ENCODE assay signal across 17 cellular contexts in genomic region chr6:701696-702479, GRCh38. TPM values are rescaled to one million over a fixed set of nuclear protein-coding genes. Genes with fewer than 3 reads are reported as not detected.
DNase-seq lines count a peak whose midpoint lies in the region; ATAC-seq, FAIRE-seq and TF ChIP-seq lines count a peak whose summit lies in the region.
"Had no signal": no experiment of that assay in that cellular context is flagged by ENCODE, and none has a peak within 500 bp of the region (broad histone marks: within the 10 kb centered on the region; RNA-seq: fewer than 3 reads in every experiment).

No MANE protein-coding gene starts in this region.

- no peak overlapping the region; the same call in 1 of the 2 replicates for H2BK15ac ChIP-seq in H1 (ENCODE audit: low read length)

- no peak overlapping the region for H4K5ac ChIP-seq in H1 (ENCODE audit: insufficient read length, low read depth, low read length)

- 0 out of 4 replicates have a peak, but pooled peaks of 1 of the 2 experiments have one; percentile 31 for TF ChIP-seq RAD21 in H1 (IDR thresholded peaks at IDR 0.05 in 1 of 2, conservative IDR thresholded peaks at IDR 0.05 in 1 of 2; ENCODE audit: low read depth in 2 of 2, low read length in 2 of 2)

- no peak overlapping the region for H2BK20ac ChIP-seq in H1 (ENCODE audit: low read length)

- no peak overlapping the region for H4K8ac ChIP-seq in H1 (ENCODE audit: extremely low read depth, insufficient read depth, low read length)

- no peaks in the 10 kb centered on the region for H3K36me3 ChIP-seq in cardiac muscle cell
- H3K36me3 ChIP-seq in H1 (ENCODE audit: control insufficient read depth in 2 of 4, insufficient read depth in 4 of 4, low read length in 3 of 4), result no peaks in the 10 kb centered on the region
- H3K36me3 ChIP-seq: left lung, suprapubic skin had no signal

- no peak overlapping the region for H3K4me3 ChIP-seq in cardiac muscle cell
- peak overlapping the region in 1 of 4 experiments; percentile 11; a peak in 1 of 8 replicates for H3K4me3 ChIP-seq in H1 (ENCODE audit: extremely low read depth in 1 of 4, insufficient read depth in 2 of 4, low read depth in 3 of 4, low read length in 4 of 4)
- H3K4me3 ChIP-seq in retinal pigment epithelial cell (ENCODE audit: low read length), result no peak overlapping the region
- H3K4me3 ChIP-seq: left lung, suprapubic skin had no signal

- peaks cover 0 to 2% of the 10 kb centered on the region in 2 experiments for H4K20me1 ChIP-seq in H1 (replicated peaks in 1 of 2; ENCODE audit: control insufficient read depth in 1 of 2, insufficient read depth in 2 of 2, low read length in 2 of 2)

- no peaks in the 10 kb centered on the region for H3K79me1 ChIP-seq in H1 (ENCODE audit: low read depth, low read length)

- no peak for TF ChIP-seq EP300 in H1 (IDR thresholded peaks at IDR 0.05; ENCODE audit: borderline replicate concordance in 1 of 2, low read depth in 2 of 2, low read length in 2 of 2)

- DNase-seq in cardiac muscle cell (ENCODE audit: low read depth in 1 of 2, low spot score in 1 of 2), result no peak
- DNase-seq in left ventricle myocardium superior, result no peak
- peak; percentile 73 for DNase-seq in NCI-H69 (lab: John Stamatoyannopoulos, UW)
- no peak for DNase-seq in H1 (ENCODE audit: low read depth in 1 of 2, low spot score in 2 of 2)
- DNase-seq in retinal pigment epithelial cell (ENCODE audit: low read depth), result no peak
- DNase-seq: activated CD4-positive, alpha-beta T cell treated with anti-CD3 and anti-CD28 coated beads, Interleukin-2, amount 10 ng/mL, durations not matched to agents 7 days and 5 days; activated T-cell treated with anti-CD3 and anti-CD28 coated beads, Interleukin-2, amount 50 U/mL, for 1 hour; effector CD8-positive, alpha-beta T cell; GDM1; SIG-M5; stimulated activated CD4-positive, alpha-beta T cell treated with anti-CD3 and anti-CD28 coated beads, Interleukin-4, amount 100 ng/mL, for 4 hours had no signal

- H3K23ac ChIP-seq in H1 (ENCODE audit: insufficient read length), result no peak overlapping the region

- no peak overlapping the region for H2BK120ac ChIP-seq in H1 (replicated peaks; ENCODE audit: low read depth, low read length)

- H3K4me2 ChIP-seq in H1 (ENCODE audit: insufficient read depth in 1 of 2, low read depth in 2 of 2, low read length in 2 of 2), result peak overlapping the region; percentile 46 to 49

- no peak overlapping the region for H2BK5ac ChIP-seq in H1 (ENCODE audit: low read depth, low read length)

- WGBS in H1 (ENCODE audit: extremely low coverage in 1 of 2, insufficient coverage in 1 of 2, insufficient read length in 1 of 2, insufficient replicate concordance in 2 of 2, low coverage in 1 of 2, low lambda C conversion rate in 2 of 2, missing lambda C conversion rate in 1 of 2), 2 experiments, result 69% methylated on average over 11 of the region's 11 CpGs; no CpG with 5 or more reads in 1 of the 2 experiments

- peak; percentile 24 for FAIRE-seq in H1 (lab: Jason Lieb, UNC)

- intact Hi-C loops in left ventricle myocardium superior (cut with micrococcal nuclease), result no loop called here

- no peak overlapping the region for H3K18ac ChIP-seq in H1 (ENCODE audit: extremely low read depth, low read length)

- TF ChIP-seq CTCF in cardiac muscle cell (IDR thresholded peaks at IDR 0.05; ENCODE audit: low read depth, low read length) (peak; percentile 17), H1 (IDR thresholded peaks at IDR 0.05; ENCODE audit: control extremely low read depth in 1 of 3, insufficient read depth in 1 of 3, low read depth in 1 of 3, low read length in 3 of 3) (peak; percentile 34 to 51 (median 49)), retinal pigment epithelial cell (conservative IDR thresholded peaks at IDR 0.05; ENCODE audit: low read depth, low read length) (peak; percentile 32)

- H3K4ac ChIP-seq in H1 (replicated peaks; ENCODE audit: insufficient read length, low read depth, low read length), result no peak overlapping the region

- no peak overlapping the region for H2AFZ ChIP-seq in H1 (ENCODE audit: low read length)

- H3K14ac ChIP-seq in H1 (ENCODE audit: insufficient read length), result no peak overlapping the region

- H3K4me1 ChIP-seq in cardiac muscle cell (ENCODE audit: low read depth) (no peaks in the 10 kb centered on the region), H1 (replicated peaks in 1 of 4; ENCODE audit: control insufficient read depth in 3 of 4, insufficient read depth in 4 of 4, low read length in 3 of 4) (peaks cover 4 to 17% (median 13%) of the 10 kb centered on the region in 4 experiments)
- H3K4me1 ChIP-seq: left lung, suprapubic skin had no signal

- no peaks in the 10 kb centered on the region for H3K9me3 ChIP-seq in cardiac muscle cell (ENCODE audit: low read depth)
- H3K9me3 ChIP-seq in H1 (ENCODE audit: insufficient read depth in 2 of 2, low read depth in 1 of 2, low read length in 1 of 2), result no peaks in the 10 kb centered on the region
- H3K9me3 ChIP-seq: left lung, suprapubic skin had no signal

- no peak overlapping the region for H3K56ac ChIP-seq in H1 (replicated peaks; ENCODE audit: insufficient read length, low read depth, low read length)

- H2AK5ac ChIP-seq in H1 (ENCODE audit: low read depth, low read length), result no peak overlapping the region

- CTCF ChIA-PET in H1 (lab: Charles Lee; ENCODE audit: partially characterized antibody), result interaction anchor here (0.6 to 3.5 kb wide), 15 partner anchors 9 to 417 kb away, joined by 3 to 20 read pairs (median 3); partner anchors contain the start of gene EXOC2

- no peaks in the 10 kb centered on the region for H3K79me2 ChIP-seq in H1 (ENCODE audit: control insufficient read depth in 1 of 2, insufficient read depth in 2 of 2, low read length in 2 of 2)

- H3K27me3 ChIP-seq in cardiac muscle cell (no peaks in the 10 kb centered on the region), H1 (replicated peaks in 1 of 4; ENCODE audit: control insufficient read depth in 3 of 4, extremely low read depth in 1 of 4, insufficient read depth in 3 of 4, low read length in 3 of 4) (no peaks in the 10 kb centered on the region)

- H2BK12ac ChIP-seq in H1 (ENCODE audit: low read depth, low read length), result no peak overlapping the region; the same call in 1 of the 2 replicates

- POLR2A ChIA-PET in H1 (lab: Charles Lee; ENCODE audit: partially characterized antibody), result interaction anchor here (0.7 kb wide), 2 partner anchors 16 to 43 kb away, joined by 3 to 4 read pairs; no protein-coding TSS in a partner anchor

- H3K23me2 ChIP-seq in H1 (ENCODE audit: low read depth, low read length), result peaks cover under 1% of the 10 kb centered on the region; the same call in 1 of the 2 replicates

- H4K91ac ChIP-seq in H1 (replicated peaks; ENCODE audit: insufficient read length, low read length), result peak overlapping the region; percentile 66

- TF ChIP-seq POLR2A in H1 (IDR thresholded peaks at IDR 0.05; ENCODE audit: control extremely low read depth in 1 of 2, low read depth in 2 of 2, low read length in 2 of 2), result no peak

- ATAC-seq in left ventricle myocardium superior (no peak), GM18517 (IDR thresholded peaks at IDR 0.05; ENCODE audit: unreplicated experiment) (no peak), GM18519 (IDR thresholded peaks at IDR 0.05; ENCODE audit: low FRiP score, unreplicated experiment) (no peak)
- no peak for ATAC-seq in activated CD4-positive, CD25-positive, alpha-beta regulatory T cell treated with anti-CD3 and anti-CD28 coated beads, Interleukin-2, amount 50 U/mL, for 24 hours
- ATAC-seq: activated naive CD4-positive, alpha-beta T cell treated with anti-CD3 and anti-CD28 coated beads, Interleukin-2, amount 50 U/mL, for 72 hours; left lung had no signal

- H3K27ac ChIP-seq in cardiac muscle cell (no peak overlapping the region), H1 (ENCODE audit: low read depth, low read length) (no peak overlapping the region)
- H3K27ac ChIP-seq: left lung, suprapubic skin had no signal

- no peak overlapping the region for H3K9ac ChIP-seq in H1 (replicated peaks in 1 of 4; ENCODE audit: extremely low read depth in 1 of 4, low read depth in 3 of 4, low read length in 3 of 4)

TF ChIP-seq in H1, 55 proteins besides CTCF, POLR2A, EP300 and RAD21 (continues in another document):
- TF ChIP-seq CHD2 (IDR thresholded peaks at IDR 0.05; ENCODE audit: low read length) (no peak), ZNF274 (IDR thresholded peaks at IDR 0.05; ENCODE audit: borderline replicate concordance, extremely low read depth, low read length) (no peak), SAP30 (IDR thresholded peaks at IDR 0.05; ENCODE audit: insufficient read depth, insufficient replicate concordance, low read length) (no peak), RBBP5 (IDR thresholded peaks at IDR 0.05; ENCODE audit: borderline replicate concordance, low read depth, low read length) (no peak), JUND (IDR thresholded peaks at IDR 0.05; ENCODE audit: low read length) (no peak), ASH2L (IDR thresholded peaks at IDR 0.05; ENCODE audit: low read length) (no peak)

RNA-seq across cellular contexts. Expression of gene EXOC2, which starts 8.9 kb away (rescaled TPM):
- total RNA-seq in cardiac muscle cell, result 24.1 and 29.2 TPM in 2 replicates
- polyA plus RNA-seq in cardiac muscle cell, result 28.9 and 30.5 TPM in 2 replicates
- total RNA-seq in left ventricle myocardium superior, result 12.7 TPM
- 44.2 and 44.4 TPM in 2 replicates for total RNA-seq in H1 (2021; fragmentation: NEBNext Ultra II Directional; extraction: Animal tissue kit (Norgen Biotek cat#: 25700))
- 23.2 and 25.5 TPM in 2 replicates for polyA plus RNA-seq in H1 (2011; rRNA removed)
- 28.3 TPM for polyA plus RNA-seq in H1 (2011; cell fraction: cytosol; rRNA removed)
- polyA plus RNA-seq in H1 (2011; cell fraction: nucleus; rRNA removed), result 27.7 TPM
- polyA plus RNA-seq in H1 (2012, experiment 1 of 2), result 30.1 to 41.3 TPM (median 33.8 TPM) in 4 replicates
- polyA plus RNA-seq in H1 (2012, experiment 2 of 2), result 2.3 TPM
- 26.5 TPM for polyA plus RNA-seq in H1 (2013, experiment 1 of 2)
- 25.7 TPM for polyA plus RNA-seq in H1 (2013, experiment 2 of 2)
- polyA minus RNA-seq in H1 (2011; rRNA and poly(A)+ RNA removed), result 78.4 and 86.5 TPM in 2 replicates
- polyA minus RNA-seq in H1 (2011; cell fraction: cytosol; rRNA and poly(A)+ RNA removed), result 32.3 TPM
- 61.7 TPM for polyA minus RNA-seq in H1 (2011; cell fraction: nucleus; rRNA and poly(A)+ RNA removed)

RNA-seq across cellular contexts. Expression of gene HUS1B, which starts 45.0 kb away (rescaled TPM):
- total RNA-seq in cardiac muscle cell (1.2 and 1.9 TPM in 2 replicates), left ventricle myocardium superior (not detected)
- polyA plus RNA-seq in cardiac muscle cell (0.51 TPM in 1 of 2 replicates, not detected in the other), H1 (2011; rRNA removed) (1.1 TPM in 2 replicates)
- 0.48 and 0.75 TPM in 2 replicates for total RNA-seq in H1 (2021; fragmentation: NEBNext Ultra II Directional; extraction: Animal tissue kit (Norgen Biotek cat#: 25700))
- 0.63 TPM for polyA plus RNA-seq in H1 (2011; cell fraction: cytosol; rRNA removed)
- polyA plus RNA-seq in H1 (2011; cell fraction: nucleus; rRNA removed), result 1.6 TPM
- 0.37 to 0.61 TPM (median 0.52 TPM) in 4 replicates for polyA plus RNA-seq in H1 (2012, experiment 1 of 2)
- polyA plus RNA-seq in H1 (2012, experiment 2 of 2), result 0.45 TPM
- polyA plus RNA-seq in H1 (2013, experiment 1 of 2), result 0.49 TPM
- polyA plus RNA-seq in H1 (2013, experiment 2 of 2), result 0.29 TPM
- 1.2 TPM in 1 of 2 replicates, not detected in the other for polyA minus RNA-seq in H1 (2011; rRNA and poly(A)+ RNA removed)
- 1.2 TPM for polyA minus RNA-seq in H1 (2011; cell fraction: cytosol; rRNA and poly(A)+ RNA removed)
- polyA minus RNA-seq in H1 (2011; cell fraction: nucleus; rRNA and poly(A)+ RNA removed), result 8.5 TPM
